ENCODE assay signal across 8 cellular contexts in genomic region chr16:85612801-85613608, GRCh38. TPM values are rescaled to one million over a fixed set of nuclear protein-coding genes. Genes with fewer than 3 reads are reported as not detected.
DNase-seq lines count a peak whose midpoint lies in the region; ATAC-seq and TF ChIP-seq lines count a peak whose summit lies in the region.

TSS of gene GSE1 (plus strand) at chr16:85613322. CDS start at chr16:85613392, 70 bp downstream.

- peaks cover 56 to 89% of the 10 kb centered on the region in 2 donors for H3K4me1 ChIP-seq in left lung

- H3K36me3 Mint-ChIP-seq in activated B cell treated with CpG ODN at 0.5 μM for 24 hours (ENCODE audit: low read depth) = no peaks in the 10 kb centered on the region
- H3K36me3 Mint-ChIP-seq in dendritic cell treated with granulocyte-macrophage colony-stimulating factor and Interleukin-4, amounts not matched to agents 40 ng/mL and 50 ng/mL, for 4 days (ENCODE audit: low read depth) = peaks cover 32% of the 10 kb centered on the region

- H3K9me3 Mint-ChIP-seq in activated B cell treated with CpG ODN at 0.5 μM for 24 hours = no peaks in the 10 kb centered on the region
- H3K9me3 Mint-ChIP-seq in dendritic cell treated with granulocyte-macrophage colony-stimulating factor and Interleukin-4, amounts not matched to agents 40 ng/mL and 50 ng/mL, for 4 days = no peaks in the 10 kb centered on the region

- POLR2A ChIA-PET in activated B cell treated with CpG ODN at 0.5 μM for 24 hours (lab: Charles Lee) = interaction anchor here (0.6 to 7.5 kb wide), 9 partner anchors 34 to 1107 kb away, joined by 3 to 88 read pairs (median 3); no protein-coding TSS in a partner anchor

- no peaks in the 10 kb centered on the region for H3K36me3 ChIP-seq in left lung

- DNase-seq in AG20443 (ENCODE audit: low spot score) = peak; percentile 93
- peak; percentile 47 for DNase-seq in NCI-H2227 treated with DMSO at 0.1 percent for 48 hours (lab: John Stamatoyannopoulos, UW)
- DNase-seq in activated B cell treated with CpG ODN at 0.5 μM for 24 hours = peak; percentile 63
- DNase-seq in left lung = peak; percentile 95 to 97
- DNase-seq in stimulated activated CD4-positive, alpha-beta T cell treated with anti-CD3 and anti-CD28 coated beads, TNF-alpha, amount 100 ng/mL, for 4 hours (ENCODE audit: low read depth in 3 of 3) = peak in 2 of 3 experiments; percentile 28 to 31

- H3K27me3 ChIP-seq in left lung = no peaks in the 10 kb centered on the region

- H3K27ac ChIP-seq in left lung = peak within 1 kb of the TSS; percentile 89 to 91

- CTCF ChIA-PET in activated B cell treated with CpG ODN at 0.5 μM for 24 hours (lab: Charles Lee) = interaction anchor here (0.9 to 1.9 kb wide), 4 partner anchors 59 to 185 kb away, joined by 3 to 12 read pairs (median 6); no protein-coding TSS in a partner anchor

- peak within 1 kb of the TSS; percentile 76 for H3K4me3 Mint-ChIP-seq in activated B cell treated with CpG ODN at 0.5 μM for 24 hours
- H3K4me3 Mint-ChIP-seq in dendritic cell treated with granulocyte-macrophage colony-stimulating factor and Interleukin-4, amounts not matched to agents 40 ng/mL and 50 ng/mL, for 4 days = peak within 1 kb of the TSS; percentile 76

- ATAC-seq in GM19023 (IDR thresholded peaks at IDR 0.05; ENCODE audit: unreplicated experiment) (peak; percentile 41), HG03139 (IDR thresholded peaks at IDR 0.05; ENCODE audit: unreplicated experiment) (peak; percentile 35), activated B cell treated with CpG ODN at 0.5 μM for 24 hours (ENCODE audit: low read depth) (peak; percentile 33), left lung (peak; percentile 46)

- peak within 1 kb of the TSS; percentile 62 to 63 for H3K4me3 ChIP-seq in left lung

- no peaks in the 10 kb centered on the region for H3K9me3 ChIP-seq in left lung

- intact Hi-C loops in activated B cell treated with CpG ODN at 0.5 μM for 24 hours (cut with micrococcal nuclease) (loop anchor here (5.0 to 10.0 kb wide), 3 partner anchors 74 to 1772 kb away; partner anchors contain the start of genes FBXO31 and GINS2), left lung (cut with DNase I) (loop anchor here in 1 of 2 donors (10.0 kb wide), 1 partner anchor 58 kb away; no protein-coding TSS in a partner anchor)
- intact Hi-C loops in dendritic cell treated with granulocyte-macrophage colony-stimulating factor and Interleukin-4, amounts not matched to agents 40 ng/mL and 50 ng/mL, for 4 days (cut with micrococcal nuclease) = loop anchor here (10.0 kb wide), 1 partner anchor 308 kb away; no protein-coding TSS in a partner anchor

- peak within 1 kb of the TSS; percentile 72 for H3K27ac Mint-ChIP-seq in activated B cell treated with CpG ODN at 0.5 μM for 24 hours
- peak within 1 kb of the TSS; percentile 85 for H3K27ac Mint-ChIP-seq in dendritic cell treated with granulocyte-macrophage colony-stimulating factor and Interleukin-4, amounts not matched to agents 40 ng/mL and 50 ng/mL, for 4 days

- no peaks in the 10 kb centered on the region for H3K27me3 Mint-ChIP-seq in activated B cell treated with CpG ODN at 0.5 μM for 24 hours
- H3K27me3 Mint-ChIP-seq in dendritic cell treated with granulocyte-macrophage colony-stimulating factor and Interleukin-4, amounts not matched to agents 40 ng/mL and 50 ng/mL, for 4 days = peaks cover 4% of the 10 kb centered on the region

- H3K4me1 Mint-ChIP-seq in activated B cell treated with CpG ODN at 0.5 μM for 24 hours = peaks cover 64% of the 10 kb centered on the region
- peaks cover 39% of the 10 kb centered on the region for H3K4me1 Mint-ChIP-seq in dendritic cell treated with granulocyte-macrophage colony-stimulating factor and Interleukin-4, amounts not matched to agents 40 ng/mL and 50 ng/mL, for 4 days (ENCODE audit: low read depth)

- TF ChIP-seq CTCF in activated B cell treated with CpG ODN at 0.5 μM for 24 hours (IDR thresholded peaks at IDR 0.05) = no peak
- no peak for TF ChIP-seq CTCF in left lung (IDR thresholded peaks at IDR 0.05)

RNA-seq across cellular contexts. Expression of gene GSE1, which starts in this region (rescaled TPM):
- total RNA-seq in activated B cell treated with CpG ODN at 0.5 μM for 24 hours = 37.8 and 48.3 TPM in 2 replicates
- 10 to 100 TPM; 84.8 to 93.0 TPM for total RNA-seq in left lung

Comparison
In these comparisons a context has a peak if more than half of its experiments do, and no peak if none do; other contexts are left out.
1. Peak in every context shown above with its lines: DNase-seq, ATAC-seq, H3K4me3 ChIP-seq and H3K27ac ChIP-seq.
2. DNase-seq: peak in every context shown above with its lines; median percentile 96 in left lung; 93 in AG20443; 63 in activated B cell treated with CpG ODN at 0.5 μM for 24 hours; 47 in NCI-H2227 treated with DMSO at 0.1 percent for 48 hours; 30 in stimulated activated CD4-positive, alpha-beta T cell treated with anti-CD3 and anti-CD28 coated beads, TNF-alpha, amount 100 ng/mL, for 4 hours.